ENCODE assay signal across 1 cellular context in the genomic region with DNA sequence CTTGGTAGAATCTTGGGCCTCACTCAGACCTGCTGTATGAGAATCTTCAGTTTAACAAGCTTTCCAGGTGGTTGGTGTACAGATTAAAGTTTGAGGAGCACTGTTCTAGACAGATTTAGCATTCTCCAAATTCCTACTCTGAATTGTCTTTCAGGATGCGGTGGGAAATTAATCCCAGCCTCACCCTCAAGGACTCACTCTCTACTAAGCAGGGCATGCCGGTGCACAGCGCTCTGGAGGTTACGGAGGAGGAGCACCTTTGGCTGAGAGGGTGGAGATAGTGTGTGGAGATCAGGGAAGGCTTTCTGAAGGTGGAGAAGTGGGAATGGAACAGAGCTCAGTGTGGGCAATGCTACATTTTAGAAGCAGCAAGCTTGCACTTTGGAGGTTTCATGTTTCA.
TF ChIP-seq lines count a peak whose summit lies in the region.

No MANE protein-coding gene starts in this region.

TF ChIP-seq in HEK293T, 16 proteins besides CTCF, POLR2A, EP300 and RAD21:
- TF ChIP-seq BHLHE40 (IDR thresholded peaks at IDR 0.05; ENCODE audit: borderline replicate concordance) (no peak), TARDBP (IDR thresholded peaks at IDR 0.05) (no peak), FOXA1 (IDR thresholded peaks at IDR 0.05) (no peak), LEF1 (IDR thresholded peaks at IDR 0.05; ENCODE audit: borderline replicate concordance) (no peak), CTBP1 (IDR thresholded peaks at IDR 0.05; ENCODE audit: borderline replicate concordance) (no peak), ZNF384 (IDR thresholded peaks at IDR 0.05) (no peak)
